Comparison of ENCODE assay signal across 23 cellular contexts in genomic region chr2:185833864-185834263, GRCh38.
DNase-seq lines count a peak whose midpoint lies in the region; ATAC-seq, FAIRE-seq and TF ChIP-seq lines count a peak whose summit lies in the region.
"Had no signal": no experiment of that assay in that cellular context is flagged by ENCODE, and none has a peak within 500 bp of the region (broad histone marks: within the 10 kb centered on the region; RNA-seq: fewer than 3 reads in every experiment).

No MANE protein-coding gene starts in this region.

- TF ChIP-seq RAD21 in HepG2 (CRISPR knock-in tag; IDR thresholded peaks at IDR 0.05), result no peak

- TF ChIP-seq POLR2A in HepG2 (IDR thresholded peaks at IDR 0.05; ENCODE audit: insufficient read depth in 1 of 2, low read depth in 2 of 2, low read length in 2 of 2) (no peak), right lobe of liver (IDR thresholded peaks at IDR 0.05) (no peak)

- no peaks in the 10 kb centered on the region; a peak in 1 of 5 replicates for H3K27me3 ChIP-seq in HepG2 (ENCODE audit: control insufficient read depth in 1 of 2, insufficient read depth in 2 of 2, low read length in 2 of 2)
- no peaks in the 10 kb centered on the region for H3K27me3 ChIP-seq in right lobe of liver
- H3K27me3 ChIP-seq in astrocyte (ENCODE audit: insufficient read depth, low read length), result no peaks in the 10 kb centered on the region
- H3K27me3 ChIP-seq: SJCRH30 had no signal

- H3K4me2 ChIP-seq in HepG2 (ENCODE audit: low read depth, low read length) (no peak overlapping the region), astrocyte (ENCODE audit: low read length) (no peak overlapping the region)

- H3K27ac ChIP-seq in HepG2 (ENCODE audit: extremely low read length, insufficient read depth, low read length) (no peak overlapping the region), right lobe of liver (no peak overlapping the region), astrocyte (ENCODE audit: low read depth, low read length) (no peak overlapping the region)
- H3K27ac ChIP-seq: 22Rv1, GM23248, SJCRH30 had no signal

- WGBS in HepG2 (ENCODE audit: low lambda C conversion rate), result 56% methylated on average over 1 of the region's 1 CpG
- WGBS in right lobe of liver (ENCODE audit: insufficient coverage, low coverage, low lambda C conversion rate, missing lambda C conversion rate), result 74% methylated on average over 1 of the region's 1 CpG

- CTCF ChIA-PET in HepG2 (lab: Yijun Ruan, JAX; ENCODE audit: low intra/inter-chr PET ratio, low total read pairs), result no interaction called here

- no peak overlapping the region for H3K9ac ChIP-seq in HepG2 (ENCODE audit: insufficient read depth, low read depth, low read length)
- no peak overlapping the region for H3K9ac ChIP-seq in astrocyte (ENCODE audit: low read length)
- H3K9ac ChIP-seq: GM23248 had no signal

- no peak for TF ChIP-seq CTCF in HepG2 (CRISPR knock-in tag; IDR thresholded peaks at IDR 0.05)
- TF ChIP-seq CTCF in right lobe of liver (IDR thresholded peaks at IDR 0.05), result no peak
- TF ChIP-seq CTCF in astrocyte (IDR thresholded peaks at IDR 0.05; ENCODE audit: insufficient read depth, low read depth, low read length), result no peak

- H3K4me3 ChIP-seq in HepG2 (replicated peaks in 1 of 3; ENCODE audit: insufficient read depth in 1 of 3, low read depth in 2 of 3, low read length in 3 of 3) (no peak overlapping the region), right lobe of liver (no peak overlapping the region), astrocyte (ENCODE audit: insufficient read depth, low read depth, low read length) (no peak overlapping the region)
- H3K4me3 ChIP-seq: GM23248, SJCRH30 had no signal

- BruUV-seq in HepG2 (replicated peaks; lab: Mats Ljungman, UMichigan), result no TSS peak

- ATAC-seq in HepG2, result no peak
- no peak for ATAC-seq in right lobe of liver
- ATAC-seq in HG03108 (IDR thresholded peaks at IDR 0.05; ENCODE audit: unreplicated experiment), result no peak
- ATAC-seq: PC-3, SK-N-SH treated with all-trans-retinoic acid at 6 μM for 48 hours had no signal

- H3K4me3 Mint-ChIP-seq in astrocyte (ENCODE audit: unreplicated experiment), result no peak overlapping the region
- no peak overlapping the region for H3K4me3 Mint-ChIP-seq in activated T-cell treated with anti-CD3 and anti-CD28 coated beads, Interleukin-2, amount 50 U/mL, for 24 hours
- H3K4me3 Mint-ChIP-seq: IgD-negative memory B cell had no signal

- POLR2A ChIA-PET in HepG2 (lab: Yijun Ruan, JAX), result no interaction called here

- H3K36me3 ChIP-seq in HepG2 (replicated peaks in 1 of 2; ENCODE audit: control insufficient read depth in 1 of 2, insufficient read depth in 2 of 2, low read length in 2 of 2), result no peaks in the 10 kb centered on the region
- H3K36me3 ChIP-seq in right lobe of liver, result no peaks in the 10 kb centered on the region
- no peaks in the 10 kb centered on the region for H3K36me3 ChIP-seq in astrocyte (ENCODE audit: insufficient read depth, low read length)
- H3K36me3 ChIP-seq: SJCRH30 had no signal

- TF ChIP-seq EP300 in HepG2 (IDR thresholded peaks at IDR 0.05; ENCODE audit: low read depth in 2 of 2, low read length in 2 of 2), result no peak
- no peak for TF ChIP-seq EP300 in HepG2 (CRISPR knock-in tag; IDR thresholded peaks at IDR 0.05; ENCODE audit: borderline replicate concordance)

- peaks cover 3% of the 10 kb centered on the region for H3K36me3 Mint-ChIP-seq in astrocyte (ENCODE audit: low read depth, unreplicated experiment)
- H3K36me3 Mint-ChIP-seq in activated T-cell treated with anti-CD3 and anti-CD28 coated beads, Interleukin-2, amount 50 U/mL, for 24 hours (ENCODE audit: low read depth), result peaks cover 5% of the 10 kb centered on the region

- intact Hi-C loops in HepG2 (cut with micrococcal nuclease; ENCODE audit: unreplicated experiment), result no loop called here
- intact Hi-C loops in right lobe of liver (cut with DNase I), result no loop called here

- H3K27me3 Mint-ChIP-seq in astrocyte (ENCODE audit: low read depth, unreplicated experiment), result no peaks in the 10 kb centered on the region
- H3K27me3 Mint-ChIP-seq in activated T-cell treated with anti-CD3 and anti-CD28 coated beads, Interleukin-2, amount 50 U/mL, for 24 hours, result no peaks in the 10 kb centered on the region
- H3K27me3 Mint-ChIP-seq: IgD-negative memory B cell had no signal

- peaks cover 12% of the 10 kb centered on the region for H3K9me3 Mint-ChIP-seq in astrocyte (ENCODE audit: unreplicated experiment)
- peaks cover 13% of the 10 kb centered on the region for H3K9me3 Mint-ChIP-seq in activated T-cell treated with anti-CD3 and anti-CD28 coated beads, Interleukin-2, amount 50 U/mL, for 24 hours

- no peak overlapping the region for H3K27ac Mint-ChIP-seq in astrocyte (ENCODE audit: unreplicated experiment)
- H3K27ac Mint-ChIP-seq in activated T-cell treated with anti-CD3 and anti-CD28 coated beads, Interleukin-2, amount 50 U/mL, for 24 hours, result no peak overlapping the region
- H3K27ac Mint-ChIP-seq: IgD-negative memory B cell had no signal

- H4K20me1 ChIP-seq in HepG2 (ENCODE audit: insufficient read depth, low read length) (no peaks in the 10 kb centered on the region), astrocyte (ENCODE audit: insufficient read depth, low read length) (no peaks in the 10 kb centered on the region)

- H3K79me2 ChIP-seq in HepG2 (ENCODE audit: insufficient read depth, low read length), result no peaks in the 10 kb centered on the region
- no peaks in the 10 kb centered on the region for H3K79me2 ChIP-seq in astrocyte (ENCODE audit: insufficient read depth, low read length)

- H3K4me1 ChIP-seq in HepG2 (ENCODE audit: insufficient read depth, low read length) (peaks cover 9% of the 10 kb centered on the region; the same call in 1 of the 2 replicates), right lobe of liver (no peaks in the 10 kb centered on the region), astrocyte (ENCODE audit: insufficient read depth, low read length) (no peaks in the 10 kb centered on the region)
- H3K4me1 ChIP-seq: SJCRH30 had no signal

- FAIRE-seq in HepG2 (lab: Jason Lieb, UNC), result no peak
- FAIRE-seq in astrocyte (lab: Jason Lieb, UNC), result no peak
- FAIRE-seq in islet of Langerhans (lab: Jason Lieb, UNC), result peak; percentile 65
- FAIRE-seq: G401.6 had no signal

- H3K9me3 ChIP-seq in HepG2 (ENCODE audit: low read length) (peaks cover 8% of the 10 kb centered on the region), right lobe of liver (peaks cover 0 to 6% (median 0%) of the 10 kb centered on the region in 4 donors), astrocyte (ENCODE audit: insufficient read depth, low read depth, low read length) (no peaks in the 10 kb centered on the region)

- H3K4me1 Mint-ChIP-seq in astrocyte (ENCODE audit: low read depth, unreplicated experiment), result no peaks in the 10 kb centered on the region
- H3K4me1 Mint-ChIP-seq in activated T-cell treated with anti-CD3 and anti-CD28 coated beads, Interleukin-2, amount 50 U/mL, for 24 hours (ENCODE audit: low read depth), result no peaks in the 10 kb centered on the region

- in situ Hi-C loops in HepG2 (cut with HindIII; ENCODE audit: extremely low pct_ligation_motif_present, low pct_unique_long_range_greater_than_20kb), result no loop called here

- DNase-seq in HepG2 (ENCODE audit: low spot score) (no peak), right lobe of liver (no peak), astrocyte (ENCODE audit: low read depth) (peak; percentile 8)
- DNase-seq in activated CD4-positive, alpha-beta T cell treated with anti-CD3 and anti-CD28 coated beads for 4 hours, result no peak
- DNase-seq in activated T-cell treated with anti-CD3 and anti-CD28 coated beads, Interleukin-2, amount 50 U/mL, for 24 hours, result no peak
- DNase-seq: GM23248; H7; Karpas-422; NCI-H1092 treated with DMSO at 0.1 percent for 48 hours; NCI-H1436; NCI-H187 treated with DMSO at 0.1 percent for 48 hours; NCI-H2171 treated with DMSO at 0.1 percent for 48 hours; NCI-H524 treated with DMSO at 0.1 percent for 48 hours; NCI-H774; NK-92 treated with Interleukin-12 subunit alpha and Interleukin-12 subunit beta, amount 100 ng/mL, for 24 hours; PC-3; SJCRH30 had no signal

- H2AFZ ChIP-seq in HepG2 (ENCODE audit: low read length) (no peak overlapping the region), astrocyte (ENCODE audit: low read depth, low read length) (no peak overlapping the region)
- H2AFZ ChIP-seq: GM23248 had no signal

TF ChIP-seq in HepG2, 621 proteins besides CTCF, POLR2A, EP300 and RAD21:
- TF ChIP-seq PLRG1 (conservative IDR thresholded peaks at IDR 0.05) (no peak), MAFK (conservative IDR thresholded peaks at IDR 0.05 in 1 of 2, IDR thresholded peaks at IDR 0.05 in 1 of 2; ENCODE audit: low read length in 2 of 2) (peak; percentile 49 to 60; a peak in 3 of 4 replicates), GPBP1L1 (CRISPR knock-in tag; IDR thresholded peaks at IDR 0.05) (no peak), ZFYVE20 (CRISPR knock-in tag; IDR thresholded peaks at IDR 0.05; ENCODE audit: borderline replicate concordance, low read depth) (no peak), SYNCRIP (IDR thresholded peaks at IDR 0.05; ENCODE audit: insufficient read depth, low read depth, low read length) (no peak), MAFF (IDR thresholded peaks at IDR 0.05; ENCODE audit: low read depth, low read length) (peak; percentile 52; the same call in 1 of the 2 replicates)
TF ChIP-seq in HepG2: peak in this region for 2.
